9 cellular contexts compared by ENCODE assay signal in the genomic region with DNA sequence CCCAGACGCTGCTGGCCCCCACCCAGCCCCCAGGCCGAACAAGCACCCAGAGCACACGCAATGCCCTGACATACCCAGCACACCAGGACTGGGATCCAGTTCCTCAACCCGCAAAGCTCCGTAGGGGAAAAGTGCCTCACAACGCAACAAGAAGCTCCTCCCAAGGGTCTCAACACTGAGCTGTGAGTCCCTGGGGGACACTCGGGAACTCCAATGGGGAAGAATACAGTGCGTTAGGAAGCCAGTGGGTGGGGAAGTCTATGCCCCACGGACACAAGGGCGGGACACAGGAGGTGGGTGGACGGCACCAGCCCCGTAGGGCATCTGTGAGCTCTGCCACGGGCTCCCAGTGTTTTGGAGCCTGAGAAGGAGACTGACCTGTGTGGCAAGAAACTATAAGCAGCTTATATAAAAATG. TPM values are rescaled to one million over a fixed set of nuclear protein-coding genes. Genes with fewer than 3 reads are reported as not detected.
DNase-seq lines count a peak whose midpoint lies in the region; ATAC-seq and TF ChIP-seq lines count a peak whose summit lies in the region.
"Had no signal": no experiment of that assay in that cellular context is flagged by ENCODE, and none has a peak within 500 bp of the region (broad histone marks: within the 10 kb centered on the region; RNA-seq: fewer than 3 reads in every experiment).

No MANE protein-coding gene starts in this region.

- intact Hi-C loops in A673 (cut with micrococcal nuclease; ENCODE audit: unreplicated experiment), result no loop called here

- H3K36me3 Mint-ChIP-seq in activated T-cell treated with anti-CD3 and anti-CD28 coated beads, Interleukin-2, amount 50 U/mL, for 72 hours (ENCODE audit: insufficient read depth in 2 of 2), result peaks cover 0 to 16% of the 10 kb centered on the region in 2 donors

- ATAC-seq in activated T-cell treated with anti-CD3 and anti-CD28 coated beads, Interleukin-2, amount 50 U/mL, for 72 hours (replicated peaks in 1 of 2), result no peak
- ATAC-seq in HG03378 (IDR thresholded peaks at IDR 0.05; ENCODE audit: unreplicated experiment), result no peak

- peaks cover 70% of the 10 kb centered on the region for H3K4me1 Mint-ChIP-seq in activated T-cell treated with anti-CD3 and anti-CD28 coated beads, Interleukin-2, amount 50 U/mL, for 72 hours (ENCODE audit: low read depth)

- no peaks in the 10 kb centered on the region for H3K27me3 ChIP-seq in A673 (replicated peaks; ENCODE audit: insufficient read depth, low read depth, low read length, poor library complexity)
- no peaks in the 10 kb centered on the region for H3K27me3 ChIP-seq in kidney epithelial cell (ENCODE audit: control insufficient read depth, insufficient read depth, low read length)
- H3K27me3 ChIP-seq: cardiac muscle cell had no signal

- H3K4me3 Mint-ChIP-seq in activated T-cell treated with anti-CD3 and anti-CD28 coated beads, Interleukin-2, amount 50 U/mL, for 72 hours, result peak overlapping the region; percentile 84 to 98

- no peaks in the 10 kb centered on the region for H3K9me3 Mint-ChIP-seq in activated T-cell treated with anti-CD3 and anti-CD28 coated beads, Interleukin-2, amount 50 U/mL, for 72 hours

- H3K27ac ChIP-seq in A673 (ENCODE audit: low read depth, low read length, poor library complexity, severe bottlenecking), result peak overlapping the region; percentile 49
- H3K27ac ChIP-seq: cardiac muscle cell had no signal

- H3K36me3 ChIP-seq in A673 (ENCODE audit: insufficient read depth, low read length, poor library complexity, severe bottlenecking) (peaks cover 9% of the 10 kb centered on the region), kidney epithelial cell (ENCODE audit: control insufficient read depth, insufficient read depth, low read length) (no peaks in the 10 kb centered on the region)
- H3K36me3 ChIP-seq: cardiac muscle cell had no signal

- H3K4me3 ChIP-seq in A673 (ENCODE audit: low read depth, low read length, poor library complexity, severe bottlenecking) (peak overlapping the region; percentile 95), GM12865 (ENCODE audit: low read depth, low read length) (peak overlapping the region; percentile 51), kidney epithelial cell (ENCODE audit: low read depth, low read length) (peak overlapping the region; percentile 8)

- H3K9me3 ChIP-seq in A673 (ENCODE audit: low read depth, low read length, poor library complexity, severe bottlenecking), result no peaks in the 10 kb centered on the region

- BruUV-seq in A673 (replicated peaks; lab: Mats Ljungman, UMichigan), result no TSS peak

- CTCF ChIA-PET in A673 (lab: Charles Lee), result no interaction called here

- DNase-seq in A673 (ENCODE audit: low spot score) (peak; percentile 79), GM12865 (ENCODE audit: low read depth) (no peak), kidney epithelial cell (ENCODE audit: low read depth) (no peak), iPS-NIHi7 (ENCODE audit: extremely low spot score) (no peak), T1000 (lab: John Stamatoyannopoulos, UW) (no peak)
- no peak for DNase-seq in activated T-cell treated with anti-CD3 and anti-CD28 coated beads, Interleukin-2, amount 50 U/mL, for 72 hours
- no peak for DNase-seq in stimulated activated CD8-positive, alpha-beta memory T cell treated with anti-CD3 and anti-CD28 coated beads, Interleukin-4, amount 100 ng/mL, for 48 hours

- POLR2A ChIA-PET in A673 (lab: Charles Lee; ENCODE audit: low non-redundant PET), result no interaction called here

- peak overlapping the region; percentile 93 for H3K27ac Mint-ChIP-seq in activated T-cell treated with anti-CD3 and anti-CD28 coated beads, Interleukin-2, amount 50 U/mL, for 72 hours

- TF ChIP-seq CTCF in A673 (conservative IDR thresholded peaks at IDR 0.05; ENCODE audit: low read depth, low read length) (no peak), GM12865 (IDR thresholded peaks at IDR 0.05; ENCODE audit: insufficient read depth, low read depth, low read length, missing control alignments) (no peak), kidney epithelial cell (IDR thresholded peaks at IDR 0.05; ENCODE audit: insufficient read depth, low read length, poor library complexity, severe bottlenecking) (no peak)

- no peaks in the 10 kb centered on the region for H3K27me3 Mint-ChIP-seq in activated T-cell treated with anti-CD3 and anti-CD28 coated beads, Interleukin-2, amount 50 U/mL, for 72 hours (ENCODE audit: low read depth)

- H3K4me1 ChIP-seq in A673 (ENCODE audit: insufficient read depth, low read length, poor library complexity, severe bottlenecking), result peaks cover 16% of the 10 kb centered on the region

RNA-seq across cellular contexts. Expression of a gene that starts 1.6 kb away (rescaled TPM):
- total RNA-seq in A673 (2021), result 56.3 and 56.7 TPM in 2 replicates
- total RNA-seq in activated T-cell treated with anti-CD3 and anti-CD28 coated beads, Interleukin-2, amount 50 U/mL, for 72 hours, result 10 to 100 TPM; 40.5 to 66.1 TPM
- 56.5 and 63.0 TPM in 2 replicates for total RNA-seq in kidney epithelial cell

RNA-seq across cellular contexts. Expression of a gene that starts 2.2 kb away (rescaled TPM):
- total RNA-seq in A673 (2021), result 13.6 and 17.6 TPM in 2 replicates
- total RNA-seq in activated T-cell treated with anti-CD3 and anti-CD28 coated beads, Interleukin-2, amount 50 U/mL, for 72 hours, result 10 to 100 TPM; 17.0 to 17.8 TPM
- 22.7 and 28.5 TPM in 2 replicates for total RNA-seq in kidney epithelial cell

RNA-seq across cellular contexts. Expression of a gene that starts 12.6 kb away (rescaled TPM):
- total RNA-seq in A673 (2021) (0.66 and 0.90 TPM in 2 replicates), kidney epithelial cell (119 and 143 TPM in 2 replicates)
- total RNA-seq in activated T-cell treated with anti-CD3 and anti-CD28 coated beads, Interleukin-2, amount 50 U/mL, for 72 hours, result 10 to 100 TPM; 11.4 to 15.7 TPM

RNA-seq across cellular contexts. Expression of a gene that starts 53.8 kb away (rescaled TPM):
- total RNA-seq in A673 (2021) (173 and 175 TPM in 2 replicates), kidney epithelial cell (201 and 207 TPM in 2 replicates)
- total RNA-seq in activated T-cell treated with anti-CD3 and anti-CD28 coated beads, Interleukin-2, amount 50 U/mL, for 72 hours, result 100 to 1,000 TPM; 152 to 155 TPM

RNA-seq across cellular contexts. Expression of a gene that starts 56.4 kb away (rescaled TPM):
- total RNA-seq in A673 (2021) (3.0 and 3.7 TPM in 2 replicates), kidney epithelial cell (0.08 TPM in 1 of 2 replicates, not detected in the other)
- total RNA-seq in activated T-cell treated with anti-CD3 and anti-CD28 coated beads, Interleukin-2, amount 50 U/mL, for 72 hours, result 1 to 10 TPM; 1.7 to 2.0 TPM

Comparison
In these comparisons a context has a peak if more than half of its experiments do, and no peak if none do; other contexts are left out.
1. H3K4me3 ChIP-seq: peak in every context shown above with its lines; median percentile 95 in A673; 51 in GM12865; 8 in kidney epithelial cell.